ENCODE assay signal across 8 cellular contexts in genomic region chr12:67068204-67068731, GRCh38.
DNase-seq lines count a peak whose midpoint lies in the region; ATAC-seq, FAIRE-seq and TF ChIP-seq lines count a peak whose summit lies in the region.

No MANE protein-coding gene starts in this region.

- no peak overlapping the region for H3K27ac Mint-ChIP-seq in astrocyte (ENCODE audit: unreplicated experiment)

- H3K27me3 Mint-ChIP-seq in astrocyte (ENCODE audit: low read depth, unreplicated experiment) = no peaks in the 10 kb centered on the region

- FAIRE-seq in astrocyte (lab: Jason Lieb, UNC) = no peak

- peak; percentile 41 for DNase-seq in D341Med (ENCODE audit: low spot score)
- peak; percentile 62 for DNase-seq in NCI-H1105 treated with DMSO at 0.1 percent for 48 hours (lab: John Stamatoyannopoulos, UW)
- no peak for DNase-seq in astrocyte (ENCODE audit: low read depth)
- DNase-seq in left colon = peak; percentile 23 to 25
- no peak for DNase-seq in testis
- no peak for DNase-seq in foreskin melanocyte
- DNase-seq in SIG-M5 treated with dmso at 0.1 percent for 504 hours (lab: John Stamatoyannopoulos, UW; ENCODE audit: unreplicated experiment) = no peak

- peaks cover 9% of the 10 kb centered on the region for H4K20me1 ChIP-seq in astrocyte (ENCODE audit: insufficient read depth, low read length)

- WGBS in testis, 2 donors = 3 to 4% methylated on average over 18 to 20 of the region's 20 CpGs

- H3K9me3 ChIP-seq in astrocyte (ENCODE audit: insufficient read depth, low read depth, low read length) (no peaks in the 10 kb centered on the region), testis (no peaks in the 10 kb centered on the region)

- peak overlapping the region; percentile 87 for H3K4me2 ChIP-seq in astrocyte (ENCODE audit: low read length)

- peaks cover 10% of the 10 kb centered on the region for H3K4me1 Mint-ChIP-seq in astrocyte (ENCODE audit: low read depth, unreplicated experiment)

- H3K4me1 ChIP-seq in astrocyte (ENCODE audit: insufficient read depth, low read length) = peaks cover 8% of the 10 kb centered on the region
- peaks cover 6% of the 10 kb centered on the region for H3K4me1 ChIP-seq in testis

- no peak for TF ChIP-seq POLR2A in testis (IDR thresholded peaks at IDR 0.05)

- no peaks in the 10 kb centered on the region for H3K36me3 Mint-ChIP-seq in astrocyte (ENCODE audit: low read depth, unreplicated experiment)

- peaks cover 3% of the 10 kb centered on the region for H3K9me3 Mint-ChIP-seq in astrocyte (ENCODE audit: unreplicated experiment)

- peaks cover 12% of the 10 kb centered on the region for H3K27me3 ChIP-seq in astrocyte (ENCODE audit: insufficient read depth, low read length)
- no peaks in the 10 kb centered on the region for H3K27me3 ChIP-seq in testis

- no peak overlapping the region for H3K27ac ChIP-seq in astrocyte (ENCODE audit: low read depth, low read length)
- H3K27ac ChIP-seq in testis = no peak overlapping the region

- H3K79me2 ChIP-seq in astrocyte (ENCODE audit: insufficient read depth, low read length) = peaks cover 6% of the 10 kb centered on the region

- ATAC-seq in left colon (peak; percentile 26), HG02885 (IDR thresholded peaks at IDR 0.05; ENCODE audit: poor library complexity, unreplicated experiment) (no peak)

- peak overlapping the region; percentile 64 for H3K9ac ChIP-seq in astrocyte (ENCODE audit: low read length)

- peak overlapping the region; percentile 93 for H3K4me3 Mint-ChIP-seq in astrocyte (ENCODE audit: unreplicated experiment)

- H3K36me3 ChIP-seq in astrocyte (ENCODE audit: insufficient read depth, low read length) (no peaks in the 10 kb centered on the region), testis (ENCODE audit: low read depth, missing control alignments) (no peaks in the 10 kb centered on the region)

- H3K4me3 ChIP-seq in astrocyte (ENCODE audit: insufficient read depth, low read depth, low read length) (peak overlapping the region; percentile 62), testis (peak overlapping the region; percentile 53 to 59)

- peak overlapping the region; percentile 56 for H2AFZ ChIP-seq in astrocyte (ENCODE audit: low read depth, low read length)

- intact Hi-C loops in left colon (cut with DNase I, micrococcal nuclease) = no loop called here
- intact Hi-C loops in testis (cut with DNase I; ENCODE audit: low total_unique reads) = no loop called here

- TF ChIP-seq CTCF in astrocyte (IDR thresholded peaks at IDR 0.05; ENCODE audit: insufficient read depth, low read depth, low read length) = no peak
- no peak for TF ChIP-seq CTCF in testis (IDR thresholded peaks at IDR 0.05)

Comparison
In these comparisons a context has a peak if more than half of its experiments do, and no peak if none do; other contexts are left out.
1. DNase-seq: peak in D341Med (single experiment), NCI-H1105 treated with DMSO at 0.1 percent for 48 hours (single experiment) and left colon (2 of 2); none in astrocyte (single experiment), testis (single experiment), foreskin melanocyte (single experiment) and SIG-M5 treated with dmso at 0.1 percent for 504 hours (single experiment).